In genomic region chr12:69500631-69501030, GRCh38 we compare ENCODE assay signal across 19 cellular contexts. TPM values are rescaled to one million over a fixed set of nuclear protein-coding genes. Genes with fewer than 3 reads are reported as not detected.
DNase-seq lines count a peak whose midpoint lies in the region; ATAC-seq and TF ChIP-seq lines count a peak whose summit lies in the region.
"Had no signal": no experiment of that assay in that cellular context is flagged by ENCODE, and none has a peak within 500 bp of the region (broad histone marks: within the 10 kb centered on the region; RNA-seq: fewer than 3 reads in every experiment).

No MANE protein-coding gene starts in this region.

- H4K91ac ChIP-seq in mesenchymal stem cell (ENCODE audit: low read length), result no peak overlapping the region

- H3K23ac ChIP-seq in mesenchymal stem cell (ENCODE audit: low read length in 2 of 2), result no peak overlapping the region

- peaks cover 55% of the 10 kb centered on the region for H3K4me1 Mint-ChIP-seq in central memory CD8-positive, alpha-beta T cell

- H3K9me3 ChIP-seq in mesenchymal stem cell (ENCODE audit: control insufficient read depth, low read length), result no peaks in the 10 kb centered on the region
- H3K9me3 ChIP-seq in suprapubic skin, result no peaks in the 10 kb centered on the region

- H3K4me1 ChIP-seq in mesenchymal stem cell (ENCODE audit: control insufficient read depth, insufficient read depth, low read depth, low read length), result peaks cover 6% of the 10 kb centered on the region
- peaks cover 22% of the 10 kb centered on the region for H3K4me1 ChIP-seq in suprapubic skin

- WGBS in mesenchymal stem cell, result no CpG with 5 or more reads among the region's 1 CpG
- WGBS in suprapubic skin, result 43% methylated on average over 1 of the region's 1 CpG

- peaks cover 3% of the 10 kb centered on the region for H3K36me3 Mint-ChIP-seq in central memory CD8-positive, alpha-beta T cell (ENCODE audit: insufficient read depth)
- H3K36me3 Mint-ChIP-seq: stimulated activated effector memory CD8-positive, alpha-beta T cell treated with anti-CD3 and anti-CD28 coated beads, Interleukin-12 subunit alpha, Interleukin-12 subunit beta, amount 100 ng/mL, for 72 hours had no signal

- ATAC-seq in central memory CD8-positive, alpha-beta T cell (replicated peaks; ENCODE audit: extremely low read depth, poor library complexity, severe bottlenecking), result no peak
- ATAC-seq in esophagus mucosa, result no peak
- ATAC-seq: activated CD4-positive, CD25-positive, alpha-beta regulatory T cell treated with anti-CD3 and anti-CD28 coated beads, Interleukin-2, amount 50 U/mL, for 24 hours; stimulated activated effector memory CD8-positive, alpha-beta T cell treated with anti-CD3 and anti-CD28 coated beads, Interleukin-12 subunit alpha, Interleukin-12 subunit beta, amount 100 ng/mL, for 72 hours had no signal

- H3K27me3 Mint-ChIP-seq in central memory CD8-positive, alpha-beta T cell, result no peaks in the 10 kb centered on the region
- H3K27me3 Mint-ChIP-seq: CD4-positive, alpha-beta T cell had no signal

- no peak overlapping the region for H4K8ac ChIP-seq in mesenchymal stem cell (ENCODE audit: low read length)

- no peak for TF ChIP-seq EP300 in suprapubic skin (IDR thresholded peaks at IDR 0.05)

- no peak for TF ChIP-seq CTCF in suprapubic skin (IDR thresholded peaks at IDR 0.05)

- no peak overlapping the region for H3K18ac ChIP-seq in mesenchymal stem cell (ENCODE audit: low read depth in 1 of 2, low read length in 2 of 2)

- H2BK120ac ChIP-seq in mesenchymal stem cell (ENCODE audit: low read depth, low read length), result no peak overlapping the region

- no peak overlapping the region for H2BK15ac ChIP-seq in mesenchymal stem cell (ENCODE audit: low read depth, poor library complexity, severe bottlenecking)

- no peak overlapping the region for H3K4me2 ChIP-seq in mesenchymal stem cell (ENCODE audit: low read length, poor library complexity, severe bottlenecking)

- H3K27ac ChIP-seq in mesenchymal stem cell (ENCODE audit: low read length, poor library complexity, severe bottlenecking) (no peak overlapping the region), suprapubic skin (no peak overlapping the region)
- H3K27ac ChIP-seq: cardiac muscle cell had no signal

- H2AK5ac ChIP-seq in mesenchymal stem cell (ENCODE audit: low read length, severe bottlenecking), result no peak overlapping the region

- H2BK12ac ChIP-seq in mesenchymal stem cell (ENCODE audit: low read length in 2 of 2), result no peak overlapping the region

- H3K27ac Mint-ChIP-seq in central memory CD8-positive, alpha-beta T cell (ENCODE audit: low read depth), result peak overlapping the region; percentile 3
- H3K27ac Mint-ChIP-seq: CD4-positive, alpha-beta T cell; stimulated activated effector memory CD8-positive, alpha-beta T cell treated with anti-CD3 and anti-CD28 coated beads, Interleukin-12 subunit alpha, Interleukin-12 subunit beta, amount 100 ng/mL, for 72 hours had no signal

- no peak overlapping the region for H3K14ac ChIP-seq in mesenchymal stem cell (ENCODE audit: low read length in 2 of 2)

- no peak overlapping the region for H2BK5ac ChIP-seq in mesenchymal stem cell (ENCODE audit: low read depth, low read length, poor library complexity, severe bottlenecking)

- no peak overlapping the region for H3K4ac ChIP-seq in mesenchymal stem cell (ENCODE audit: low read depth in 1 of 2, low read length in 2 of 2)

- H2AFZ ChIP-seq in mesenchymal stem cell (ENCODE audit: low read depth, low read length), result no peak overlapping the region

- DNase-seq in COLO829 (ENCODE audit: low spot score) (peak; percentile 25), NCI-H226 (peak; percentile 49), mesenchymal stem cell (no peak), suprapubic skin (ENCODE audit: low spot score in 2 of 2) (no peak), NCI-H1694 treated with DMSO at 0.1 percent for 48 hours (lab: John Stamatoyannopoulos, UW) (no peak), pons (ENCODE audit: low spot score) (no peak)
- DNase-seq in central memory CD8-positive, alpha-beta T cell (ENCODE audit: low spot score in 2 of 2), result no peak
- DNase-seq: CD4-positive, alpha-beta T cell; DMS53; hippocampal formation; MV-4-11; NCI-H2029; NCI-H526; T-helper 9 cell had no signal

- H3K27me3 ChIP-seq in mesenchymal stem cell (ENCODE audit: control insufficient read depth in 1 of 2, insufficient read depth in 1 of 2, low read length in 2 of 2) (no peaks in the 10 kb centered on the region), suprapubic skin (no peaks in the 10 kb centered on the region)
- H3K27me3 ChIP-seq: cardiac muscle cell had no signal

- TF ChIP-seq POLR2A in suprapubic skin (IDR thresholded peaks at IDR 0.05), result no peak

- H3K4me3 ChIP-seq in mesenchymal stem cell (ENCODE audit: insufficient read depth in 1 of 2, low read depth in 1 of 2, low read length in 2 of 2) (peak overlapping the region in 1 of 2 experiments; percentile 40), suprapubic skin (no peak overlapping the region)
- H3K4me3 ChIP-seq: cardiac muscle cell had no signal

- H3K36me3 ChIP-seq in mesenchymal stem cell (ENCODE audit: control insufficient read depth in 1 of 2, insufficient read depth in 2 of 2, low read depth in 1 of 2, low read length in 2 of 2) (no peaks in the 10 kb centered on the region), suprapubic skin (no peaks in the 10 kb centered on the region)
- H3K36me3 ChIP-seq: cardiac muscle cell had no signal

- no peaks in the 10 kb centered on the region for H3K79me1 ChIP-seq in mesenchymal stem cell (replicated peaks; ENCODE audit: low read length, poor library complexity, severe bottlenecking)

- H3K9me3 Mint-ChIP-seq in central memory CD8-positive, alpha-beta T cell, result no peaks in the 10 kb centered on the region
- H3K9me3 Mint-ChIP-seq: CD4-positive, alpha-beta T cell; neural crest cell; stimulated activated effector memory CD8-positive, alpha-beta T cell treated with anti-CD3 and anti-CD28 coated beads, Interleukin-12 subunit alpha, Interleukin-12 subunit beta, amount 100 ng/mL, for 72 hours had no signal

- H3K4me3 Mint-ChIP-seq in central memory CD8-positive, alpha-beta T cell, result no peak overlapping the region
- H3K4me3 Mint-ChIP-seq: CD4-positive, alpha-beta T cell; neural crest cell; stimulated activated effector memory CD8-positive, alpha-beta T cell treated with anti-CD3 and anti-CD28 coated beads, Interleukin-12 subunit alpha, Interleukin-12 subunit beta, amount 100 ng/mL, for 72 hours had no signal

- H3K9ac ChIP-seq in mesenchymal stem cell (ENCODE audit: low read length), result peak overlapping the region; percentile 47

RNA-seq across cellular contexts. Expression of gene FRS2, which starts 30.4 kb away (rescaled TPM):
- 16.3 TPM for polyA plus RNA-seq in mesenchymal stem cell (2013, experiment 1 of 2)
- polyA plus RNA-seq in mesenchymal stem cell (2013, experiment 2 of 2), result 17.0 TPM
- 10 to 100 TPM; 35.2 to 60.7 (median 48.6) TPM for total RNA-seq in suprapubic skin
- total RNA-seq in esophagus mucosa, result 15.4 TPM

Comparison
In these comparisons a context has a peak if more than half of its experiments do, and no peak if none do; other contexts are left out.
1. DNase-seq: peak in COLO829 (single experiment) and NCI-H226 (single experiment); none in central memory CD8-positive, alpha-beta T cell (0 of 2), mesenchymal stem cell (single experiment), suprapubic skin (0 of 2), NCI-H1694 treated with DMSO at 0.1 percent for 48 hours (single experiment) and pons (single experiment).